Comparison of ENCODE assay signal across 2 cellular contexts in genomic region chr22:15565063-15565462, GRCh38. TPM values are rescaled to one million over a fixed set of nuclear protein-coding genes. Genes with fewer than 3 reads are reported as not detected.
"Had no signal": no experiment of that assay in that cellular context is flagged by ENCODE, and none has a peak within 500 bp of the region (broad histone marks: within the 10 kb centered on the region; RNA-seq: fewer than 3 reads in every experiment).

No MANE protein-coding gene starts in this region.

RNA-seq across cellular contexts. Expression of gene OR11H1, which starts 37.1 kb away (rescaled TPM):
- total RNA-seq: G401, GM12878 had no signal
